ENCODE assay signal across 14 cellular contexts in genomic region chr21:38597436-38597835, GRCh38.
"Had no signal": no experiment of that assay in that cellular context is flagged by ENCODE, and none has a peak within 500 bp of the region (broad histone marks: within the 10 kb centered on the region; RNA-seq: fewer than 3 reads in every experiment).

No MANE protein-coding gene starts in this region.

- H3K36me3 ChIP-seq: ascending aorta, cardiac muscle cell, lower lobe of right lung, vagina, WERI-Rb-1 had no signal

- H3K4me3 ChIP-seq: ascending aorta, cardiac muscle cell, hepatocyte, lower lobe of right lung, vagina had no signal

- H2AFZ ChIP-seq: hepatocyte, parathyroid adenoma had no signal

- H3K9ac ChIP-seq: parathyroid adenoma had no signal

- H3K27me3 ChIP-seq: ascending aorta, cardiac muscle cell, hepatocyte, vagina had no signal

- H3K4me1 ChIP-seq: lower lobe of right lung, parathyroid adenoma, vagina had no signal

- DNase-seq: activated CD4-positive, alpha-beta T cell treated with anti-CD3 and anti-CD28 coated beads for 4 hours; activated CD8-positive, alpha-beta memory T cell treated with anti-CD3 and anti-CD28 coated beads, Interleukin-2, amount 50 U/mL, for 4 hours; activated CD8-positive, alpha-beta T cell treated with anti-CD3 and anti-CD28 coated beads for 36 hours; activated T-cell treated with anti-CD3 and anti-CD28 coated beads, Interleukin-2, amount 50 U/mL, for 72 hours; lower lobe of right lung; midbrain; naive B cell; T1000; WERI-Rb-1 had no signal

- H3K4me2 ChIP-seq: hepatocyte had no signal

- ATAC-seq: activated CD8-positive, alpha-beta T cell treated with anti-CD3 and anti-CD28 coated beads for 36 hours; lower lobe of right lung had no signal

- H3K27ac ChIP-seq: cardiac muscle cell, hepatocyte, lower lobe of right lung, parathyroid adenoma, vagina, WERI-Rb-1 had no signal

- H3K9me3 ChIP-seq: ascending aorta, lower lobe of right lung, vagina had no signal
